Comparison of ENCODE assay signal across 1 cellular context in the genomic region with DNA sequence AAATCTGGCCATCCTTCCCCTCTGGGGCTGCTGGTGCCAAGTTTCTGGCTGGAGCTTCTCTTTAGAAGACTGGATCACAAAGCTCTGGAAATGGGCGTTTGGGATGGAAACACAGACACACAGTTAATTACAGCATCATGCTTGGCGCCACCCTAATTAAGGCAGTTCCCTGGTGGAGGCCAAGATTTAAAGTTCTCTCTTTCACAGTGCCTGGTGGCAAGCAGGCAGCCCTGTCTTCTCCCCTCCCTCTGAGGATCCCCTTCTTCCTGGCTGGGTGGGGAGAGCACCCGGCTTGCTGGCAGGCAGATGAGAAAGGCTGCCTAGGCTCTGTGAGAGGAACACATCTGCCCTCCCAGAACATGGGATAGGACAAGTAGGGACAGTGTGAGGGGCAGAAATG.
TF ChIP-seq lines count a peak whose summit lies in the region.

No MANE protein-coding gene starts in this region.

TF ChIP-seq in HepG2, 621 proteins besides CTCF, POLR2A, EP300 and RAD21:
- no peak for TF ChIP-seq ZBTB3 (CRISPR knock-in tag; IDR thresholded peaks at IDR 0.05; ENCODE audit: borderline replicate concordance, low read depth)
- no peak for TF ChIP-seq ZNF207 (IDR thresholded peaks at IDR 0.05; ENCODE audit: borderline replicate concordance)
- TF ChIP-seq, protein P1, sequence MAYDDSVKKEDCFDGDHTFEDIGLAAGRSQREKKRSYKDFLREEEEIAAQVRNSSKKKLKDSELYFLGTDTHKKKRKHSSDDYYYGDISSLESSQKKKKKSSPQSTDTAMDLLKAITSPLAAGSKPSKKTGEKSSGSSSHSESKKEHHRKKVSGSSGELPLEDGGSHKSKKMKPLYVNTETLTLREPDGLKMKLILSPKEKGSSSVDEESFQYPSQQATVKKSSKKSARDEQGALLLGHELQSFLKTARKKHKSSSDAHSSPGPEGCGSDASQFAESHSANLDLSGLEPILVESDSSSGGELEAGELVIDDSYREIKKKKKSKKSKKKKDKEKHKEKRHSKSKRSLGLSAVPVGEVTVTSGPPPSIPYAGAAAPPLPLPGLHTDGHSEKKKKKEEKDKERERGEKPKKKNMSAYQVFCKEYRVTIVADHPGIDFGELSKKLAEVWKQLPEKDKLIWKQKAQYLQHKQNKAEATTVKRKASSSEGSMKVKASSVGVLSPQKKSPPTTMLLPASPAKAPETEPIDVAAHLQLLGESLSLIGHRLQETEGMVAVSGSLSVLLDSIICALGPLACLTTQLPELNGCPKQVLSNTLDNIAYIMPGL (CRISPR knock-in tag; IDR thresholded peaks at IDR 0.05; ENCODE audit: borderline replicate concordance in 1 of 2, low read depth in 1 of 2), result no peak
- TF ChIP-seq, protein P2, sequence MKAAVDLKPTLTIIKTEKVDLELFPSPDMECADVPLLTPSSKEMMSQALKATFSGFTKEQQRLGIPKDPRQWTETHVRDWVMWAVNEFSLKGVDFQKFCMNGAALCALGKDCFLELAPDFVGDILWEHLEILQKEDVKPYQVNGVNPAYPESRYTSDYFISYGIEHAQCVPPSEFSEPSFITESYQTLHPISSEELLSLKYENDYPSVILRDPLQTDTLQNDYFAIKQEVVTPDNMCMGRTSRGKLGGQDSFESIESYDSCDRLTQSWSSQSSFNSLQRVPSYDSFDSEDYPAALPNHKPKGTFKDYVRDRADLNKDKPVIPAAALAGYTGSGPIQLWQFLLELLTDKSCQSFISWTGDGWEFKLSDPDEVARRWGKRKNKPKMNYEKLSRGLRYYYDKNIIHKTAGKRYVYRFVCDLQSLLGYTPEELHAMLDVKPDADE (CRISPR knock-in tag; IDR thresholded peaks at IDR 0.05), result no peak
- TF ChIP-seq, protein P3, sequence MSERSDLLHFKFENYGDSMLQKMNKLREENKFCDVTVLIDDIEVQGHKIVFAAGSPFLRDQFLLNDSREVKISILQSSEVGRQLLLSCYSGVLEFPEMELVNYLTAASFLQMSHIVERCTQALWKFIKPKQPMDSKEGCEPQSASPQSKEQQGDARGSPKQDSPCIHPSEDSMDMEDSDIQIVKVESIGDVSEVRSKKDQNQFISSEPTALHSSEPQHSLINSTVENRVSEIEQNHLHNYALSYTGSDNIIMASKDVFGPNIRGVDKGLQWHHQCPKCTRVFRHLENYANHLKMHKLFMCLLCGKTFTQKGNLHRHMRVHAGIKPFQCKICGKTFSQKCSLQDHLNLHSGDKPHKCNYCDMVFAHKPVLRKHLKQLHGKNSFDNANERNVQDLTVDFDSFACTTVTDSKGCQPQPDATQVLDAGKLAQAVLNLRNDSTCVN (CRISPR knock-in tag; IDR thresholded peaks at IDR 0.05; ENCODE audit: borderline replicate concordance), result no peak
- no peak for TF ChIP-seq ZNF510 (CRISPR knock-in tag; IDR thresholded peaks at IDR 0.05; ENCODE audit: low read depth)
- TF ChIP-seq, protein P4, sequence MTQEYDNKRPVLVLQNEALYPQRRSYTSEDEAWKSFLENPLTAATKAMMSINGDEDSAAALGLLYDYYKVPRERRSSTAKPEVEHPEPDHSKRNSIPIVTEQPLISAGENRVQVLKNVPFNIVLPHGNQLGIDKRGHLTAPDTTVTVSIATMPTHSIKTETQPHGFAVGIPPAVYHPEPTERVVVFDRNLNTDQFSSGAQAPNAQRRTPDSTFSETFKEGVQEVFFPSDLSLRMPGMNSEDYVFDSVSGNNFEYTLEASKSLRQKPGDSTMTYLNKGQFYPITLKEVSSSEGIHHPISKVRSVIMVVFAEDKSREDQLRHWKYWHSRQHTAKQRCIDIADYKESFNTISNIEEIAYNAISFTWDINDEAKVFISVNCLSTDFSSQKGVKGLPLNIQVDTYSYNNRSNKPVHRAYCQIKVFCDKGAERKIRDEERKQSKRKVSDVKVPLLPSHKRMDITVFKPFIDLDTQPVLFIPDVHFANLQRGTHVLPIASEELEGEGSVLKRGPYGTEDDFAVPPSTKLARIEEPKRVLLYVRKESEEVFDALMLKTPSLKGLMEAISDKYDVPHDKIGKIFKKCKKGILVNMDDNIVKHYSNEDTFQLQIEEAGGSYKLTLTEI (CRISPR knock-in tag; conservative IDR thresholded peaks at IDR 0.05), result no peak
- TF ChIP-seq, protein P5, sequence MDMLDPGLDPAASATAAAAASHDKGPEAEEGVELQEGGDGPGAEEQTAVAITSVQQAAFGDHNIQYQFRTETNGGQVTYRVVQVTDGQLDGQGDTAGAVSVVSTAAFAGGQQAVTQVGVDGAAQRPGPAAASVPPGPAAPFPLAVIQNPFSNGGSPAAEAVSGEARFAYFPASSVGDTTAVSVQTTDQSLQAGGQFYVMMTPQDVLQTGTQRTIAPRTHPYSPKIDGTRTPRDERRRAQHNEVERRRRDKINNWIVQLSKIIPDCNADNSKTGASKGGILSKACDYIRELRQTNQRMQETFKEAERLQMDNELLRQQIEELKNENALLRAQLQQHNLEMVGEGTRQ (IDR thresholded peaks at IDR 0.05; ENCODE audit: low read depth, low read length), result no peak
- TF ChIP-seq, protein P5 (CRISPR knock-in tag; IDR thresholded peaks at IDR 0.05; ENCODE audit: borderline replicate concordance), result no peak
- TF ChIP-seq PLRG1 (conservative IDR thresholded peaks at IDR 0.05), result no peak
- no peak for TF ChIP-seq GZF1 (CRISPR knock-in tag; IDR thresholded peaks at IDR 0.05)
- TF ChIP-seq, protein P6, sequence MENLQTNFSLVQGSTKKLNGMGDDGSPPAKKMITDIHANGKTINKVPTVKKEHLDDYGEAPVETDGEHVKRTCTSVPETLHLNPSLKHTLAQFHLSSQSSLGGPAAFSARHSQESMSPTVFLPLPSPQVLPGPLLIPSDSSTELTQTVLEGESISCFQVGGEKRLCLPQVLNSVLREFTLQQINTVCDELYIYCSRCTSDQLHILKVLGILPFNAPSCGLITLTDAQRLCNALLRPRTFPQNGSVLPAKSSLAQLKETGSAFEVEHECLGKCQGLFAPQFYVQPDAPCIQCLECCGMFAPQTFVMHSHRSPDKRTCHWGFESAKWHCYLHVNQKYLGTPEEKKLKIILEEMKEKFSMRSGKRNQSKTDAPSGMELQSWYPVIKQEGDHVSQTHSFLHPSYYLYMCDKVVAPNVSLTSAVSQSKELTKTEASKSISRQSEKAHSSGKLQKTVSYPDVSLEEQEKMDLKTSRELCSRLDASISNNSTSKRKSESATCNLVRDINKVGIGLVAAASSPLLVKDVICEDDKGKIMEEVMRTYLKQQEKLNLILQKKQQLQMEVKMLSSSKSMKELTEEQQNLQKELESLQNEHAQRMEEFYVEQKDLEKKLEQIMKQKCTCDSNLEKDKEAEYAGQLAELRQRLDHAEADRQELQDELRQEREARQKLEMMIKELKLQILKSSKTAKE (CRISPR knock-in tag; IDR thresholded peaks at IDR 0.05; ENCODE audit: borderline replicate concordance), result no peak
- TF ChIP-seq ZKSCAN1 (IDR thresholded peaks at IDR 0.05; ENCODE audit: low read length), result no peak
TF ChIP-seq in HepG2: peak in this region for 0.
